ENCODE assay signal across 1 cellular context in the genomic region with DNA sequence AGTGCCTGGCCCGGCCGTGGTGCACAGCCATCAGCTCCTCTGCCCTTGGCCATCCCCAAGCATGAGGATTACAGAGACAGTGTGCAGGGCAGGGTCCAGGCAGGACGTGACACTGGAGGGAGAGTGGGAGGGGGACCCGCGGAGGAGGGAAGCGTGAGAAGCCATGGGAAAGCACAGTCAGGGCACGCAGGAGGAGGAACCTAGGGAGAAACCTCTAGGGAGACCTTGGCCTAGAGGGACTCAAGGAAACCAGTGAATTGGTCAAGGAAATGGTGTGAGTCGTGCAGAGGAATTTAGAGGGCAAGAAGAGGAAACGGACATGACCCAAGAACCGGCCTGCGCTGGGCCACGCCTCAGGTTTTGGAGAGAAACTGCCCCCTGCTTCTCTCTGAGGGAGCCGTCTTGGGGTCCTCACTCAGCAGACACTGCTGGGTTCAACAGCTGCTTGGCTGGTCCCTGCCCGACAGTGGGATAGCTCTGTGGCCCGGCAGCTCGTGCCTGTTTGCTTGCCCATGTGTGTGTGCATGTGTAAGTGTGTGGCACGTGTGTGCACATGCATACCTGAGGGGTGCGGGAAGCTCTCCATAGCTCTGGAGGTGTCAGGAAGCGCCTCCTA.
TF ChIP-seq lines count a peak whose summit lies in the region.

No MANE protein-coding gene starts in this region.

TF ChIP-seq in WTC11, 78 proteins besides CTCF, POLR2A, EP300 and RAD21:
- TF ChIP-seq, protein P1, sequence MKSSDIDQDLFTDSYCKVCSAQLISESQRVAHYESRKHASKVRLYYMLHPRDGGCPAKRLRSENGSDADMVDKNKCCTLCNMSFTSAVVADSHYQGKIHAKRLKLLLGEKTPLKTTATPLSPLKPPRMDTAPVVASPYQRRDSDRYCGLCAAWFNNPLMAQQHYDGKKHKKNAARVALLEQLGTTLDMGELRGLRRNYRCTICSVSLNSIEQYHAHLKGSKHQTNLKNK (CRISPR knock-in tag; IDR thresholded peaks at IDR 0.05), result no peak
- TF ChIP-seq GTF2I (CRISPR knock-in tag; conservative IDR thresholded peaks at IDR 0.05), result no peak
- TF ChIP-seq STAT6 (CRISPR knock-in tag; conservative IDR thresholded peaks at IDR 0.05; ENCODE audit: low read depth), result no peak
- no peak for TF ChIP-seq ZNF425 (CRISPR knock-in tag; conservative IDR thresholded peaks at IDR 0.05)
- TF ChIP-seq FOXJ3 (CRISPR knock-in tag; IDR thresholded peaks at IDR 0.05; ENCODE audit: borderline replicate concordance), result no peak
- no peak for TF ChIP-seq ZNF121 (CRISPR knock-in tag; IDR thresholded peaks at IDR 0.05)
- TF ChIP-seq SMAD4 (CRISPR knock-in tag; IDR thresholded peaks at IDR 0.05), result no peak
- TF ChIP-seq GRHL2 (CRISPR knock-in tag; IDR thresholded peaks at IDR 0.05; ENCODE audit: insufficient replicate concordance, severe bottlenecking), result no peak
- no peak for TF ChIP-seq PRDM15 (CRISPR knock-in tag; IDR thresholded peaks at IDR 0.05)
- no peak for TF ChIP-seq RORB (CRISPR knock-in tag; IDR thresholded peaks at IDR 0.05)
- TF ChIP-seq USF2 (CRISPR knock-in tag; IDR thresholded peaks at IDR 0.05), result no peak
- no peak for TF ChIP-seq KAT7 (CRISPR knock-in tag; IDR thresholded peaks at IDR 0.05; ENCODE audit: borderline replicate concordance)
- no peak for TF ChIP-seq NFYB (CRISPR knock-in tag; conservative IDR thresholded peaks at IDR 0.05; ENCODE audit: low read depth)
- TF ChIP-seq TEAD4 (CRISPR knock-in tag; IDR thresholded peaks at IDR 0.05), result no peak
- TF ChIP-seq ZNF671 (CRISPR knock-in tag; IDR thresholded peaks at IDR 0.05), result no peak
- TF ChIP-seq IRF1 (CRISPR knock-in tag; IDR thresholded peaks at IDR 0.05), result no peak
- no peak for TF ChIP-seq ZBTB43 (CRISPR knock-in tag; IDR thresholded peaks at IDR 0.05)
